In genomic region chr16:67195676-67196075, GRCh38 we compare ENCODE assay signal across 19 cellular contexts. TPM values are rescaled to one million over a fixed set of nuclear protein-coding genes. Genes with fewer than 3 reads are reported as not detected.
DNase-seq lines count a peak whose midpoint lies in the region; ATAC-seq and TF ChIP-seq lines count a peak whose summit lies in the region.
"Had no signal": no experiment of that assay in that cellular context is flagged by ENCODE, and none has a peak within 500 bp of the region (broad histone marks: within the 10 kb centered on the region; RNA-seq: fewer than 3 reads in every experiment).

No MANE protein-coding gene starts in this region.

- no peak for ATAC-seq in stimulated activated naive CD8-positive, alpha-beta T cell treated with anti-CD3 and anti-CD28 coated beads, Interleukin-15, amount 100 ng/mL, for 72 hours
- ATAC-seq in stimulated activated naive CD8-positive, alpha-beta T cell treated with anti-CD3 and anti-CD28 coated beads, Interleukin-15, Interleukin-2, amounts not matched to agents 100 U/mL and 50 U/mL, for 24 hours, result no peak
- ATAC-seq in effector memory CD8-positive, alpha-beta T cell (replicated peaks), result no peak
- no peak for ATAC-seq in PC-3
- no peak for ATAC-seq in HG03457 (IDR thresholded peaks at IDR 0.05; ENCODE audit: unreplicated experiment)

- H3K9me2 ChIP-seq in PC-3 (replicated peaks; ENCODE audit: low read length), result no peaks in the 10 kb centered on the region

- no peaks in the 10 kb centered on the region for H3K27me3 Mint-ChIP-seq in stimulated activated naive CD8-positive, alpha-beta T cell treated with anti-CD3 and anti-CD28 coated beads, Interleukin-15, amount 100 ng/mL, for 72 hours
- no peaks in the 10 kb centered on the region for H3K27me3 Mint-ChIP-seq in activated T-helper 2 cell treated with anti-CD3 and anti-CD28 coated beads, Interferon-gamma antibody, Interleukin-2, Interleukin-4, amounts not matched to agents 10 μg/mL and 5 μg/mL and 100 μg/mL, durations not matched to agents 14 hours and 24 hours and 36 hours (ENCODE audit: low read depth)
- no peaks in the 10 kb centered on the region for H3K27me3 Mint-ChIP-seq in effector memory CD8-positive, alpha-beta T cell
- H3K27me3 Mint-ChIP-seq in type B pancreatic cell, result no peaks in the 10 kb centered on the region
- no peaks in the 10 kb centered on the region for H3K27me3 Mint-ChIP-seq in activated CD4-positive, alpha-beta T cell treated with anti-CD3 and anti-CD28 coated beads, Interleukin-2, amount 10 ng/mL, durations not matched to agents 7 days and 5 days

- H3K4me3 Mint-ChIP-seq in stimulated activated naive CD8-positive, alpha-beta T cell treated with anti-CD3 and anti-CD28 coated beads, Interleukin-15, amount 100 ng/mL, for 72 hours, result no peak overlapping the region
- peak overlapping the region; percentile 39 for H3K4me3 Mint-ChIP-seq in activated T-helper 2 cell treated with anti-CD3 and anti-CD28 coated beads, Interferon-gamma antibody, Interleukin-2, Interleukin-4, amounts not matched to agents 10 μg/mL and 5 μg/mL and 100 μg/mL, durations not matched to agents 14 hours and 24 hours and 36 hours (ENCODE audit: low read depth)
- H3K4me3 Mint-ChIP-seq in effector memory CD8-positive, alpha-beta T cell, result no peak overlapping the region
- H3K4me3 Mint-ChIP-seq in type B pancreatic cell, result peak overlapping the region; percentile 65
- H3K4me3 Mint-ChIP-seq in activated CD4-positive, alpha-beta T cell treated with anti-CD3 and anti-CD28 coated beads, Interleukin-2, amount 10 ng/mL, durations not matched to agents 7 days and 5 days, result no peak overlapping the region
- H3K4me3 Mint-ChIP-seq: HFFc6 had no signal

- peaks cover 69% of the 10 kb centered on the region for H3K4me1 Mint-ChIP-seq in stimulated activated naive CD8-positive, alpha-beta T cell treated with anti-CD3 and anti-CD28 coated beads, Interleukin-15, amount 100 ng/mL, for 72 hours
- H3K4me1 Mint-ChIP-seq in activated T-helper 2 cell treated with anti-CD3 and anti-CD28 coated beads, Interferon-gamma antibody, Interleukin-2, Interleukin-4, amounts not matched to agents 10 μg/mL and 5 μg/mL and 100 μg/mL, durations not matched to agents 14 hours and 24 hours and 36 hours (ENCODE audit: low read depth), result peaks cover 30% of the 10 kb centered on the region
- H3K4me1 Mint-ChIP-seq in effector memory CD8-positive, alpha-beta T cell (ENCODE audit: low read depth in 2 of 2), result peaks cover 41 to 42% of the 10 kb centered on the region in 2 donors
- peaks cover 8% of the 10 kb centered on the region for H3K4me1 Mint-ChIP-seq in type B pancreatic cell (ENCODE audit: unreplicated experiment)
- H3K4me1 Mint-ChIP-seq in activated CD4-positive, alpha-beta T cell treated with anti-CD3 and anti-CD28 coated beads, Interleukin-2, amount 10 ng/mL, durations not matched to agents 7 days and 5 days, result peaks cover 48% of the 10 kb centered on the region

- H3K27ac ChIP-seq in PC-3 (ENCODE audit: low read length), result no peak overlapping the region
- H3K27ac ChIP-seq: GM23248, KMS-11 had no signal

- peaks cover 69% of the 10 kb centered on the region for H3K36me3 Mint-ChIP-seq in activated T-helper 2 cell treated with anti-CD3 and anti-CD28 coated beads, Interferon-gamma antibody, Interleukin-2, Interleukin-4, amounts not matched to agents 10 μg/mL and 5 μg/mL and 100 μg/mL, durations not matched to agents 14 hours and 24 hours and 36 hours (ENCODE audit: low read depth)
- peaks cover 47% of the 10 kb centered on the region for H3K36me3 Mint-ChIP-seq in effector memory CD8-positive, alpha-beta T cell (ENCODE audit: insufficient read depth)
- peaks cover 6% of the 10 kb centered on the region for H3K36me3 Mint-ChIP-seq in type B pancreatic cell
- peaks cover 54% of the 10 kb centered on the region for H3K36me3 Mint-ChIP-seq in activated CD4-positive, alpha-beta T cell treated with anti-CD3 and anti-CD28 coated beads, Interleukin-2, amount 10 ng/mL, durations not matched to agents 7 days and 5 days (ENCODE audit: low read depth)

- peaks cover 18% of the 10 kb centered on the region; the same call in 1 of the 2 replicates for H3K36me3 ChIP-seq in PC-3 (ENCODE audit: low read depth, low read length)

- CTCF ChIA-PET in activated CD4-positive, alpha-beta T cell treated with anti-CD3 and anti-CD28 coated beads, Interleukin-2, amount 10 ng/mL, durations not matched to agents 7 days and 5 days (lab: Charles Lee), result interaction anchor here (1.1 to 1.6 kb wide), 3 partner anchors 8 to 49 kb away, joined by 3 to 5 read pairs (median 3); no protein-coding TSS in a partner anchor
- CTCF ChIA-PET in PC-3 (lab: Charles Lee), result no interaction called here

- H3K9me3 ChIP-seq in PC-3 (ENCODE audit: low read length), result no peaks in the 10 kb centered on the region
- H3K9me3 ChIP-seq: BE2C, MG63 had no signal

- POLR2A ChIA-PET in activated CD4-positive, alpha-beta T cell treated with anti-CD3 and anti-CD28 coated beads, Interleukin-2, amount 10 ng/mL, durations not matched to agents 7 days and 5 days (lab: Charles Lee), result interaction anchor here (0.6 kb wide), 1 partner anchor 219 kb away, joined by 3 read pairs; no protein-coding TSS in a partner anchor
- POLR2A ChIA-PET in PC-3 (lab: Charles Lee; ENCODE audit: unreplicated experiment), result no interaction called here

- H3K79me2 ChIP-seq in PC-3 (ENCODE audit: low read length), result peaks cover 30% of the 10 kb centered on the region

- H4K20me1 ChIP-seq in PC-3 (ENCODE audit: low read length), result no peaks in the 10 kb centered on the region; the same call in none of the 2 replicates

- H3K9me3 Mint-ChIP-seq in stimulated activated naive CD8-positive, alpha-beta T cell treated with anti-CD3 and anti-CD28 coated beads, Interleukin-15, amount 100 ng/mL, for 72 hours, result no peaks in the 10 kb centered on the region
- H3K9me3 Mint-ChIP-seq in activated T-helper 2 cell treated with anti-CD3 and anti-CD28 coated beads, Interferon-gamma antibody, Interleukin-2, Interleukin-4, amounts not matched to agents 10 μg/mL and 5 μg/mL and 100 μg/mL, durations not matched to agents 14 hours and 24 hours and 36 hours, result no peaks in the 10 kb centered on the region
- no peaks in the 10 kb centered on the region for H3K9me3 Mint-ChIP-seq in effector memory CD8-positive, alpha-beta T cell
- no peaks in the 10 kb centered on the region for H3K9me3 Mint-ChIP-seq in type B pancreatic cell
- H3K9me3 Mint-ChIP-seq in activated CD4-positive, alpha-beta T cell treated with anti-CD3 and anti-CD28 coated beads, Interleukin-2, amount 10 ng/mL, durations not matched to agents 7 days and 5 days, result no peaks in the 10 kb centered on the region
- H3K9me3 Mint-ChIP-seq: HFFc6 had no signal

- peak overlapping the region; percentile 42 to 84 for H3K27ac Mint-ChIP-seq in stimulated activated naive CD8-positive, alpha-beta T cell treated with anti-CD3 and anti-CD28 coated beads, Interleukin-15, amount 100 ng/mL, for 72 hours
- no peak overlapping the region for H3K27ac Mint-ChIP-seq in activated T-helper 2 cell treated with anti-CD3 and anti-CD28 coated beads, Interferon-gamma antibody, Interleukin-2, Interleukin-4, amounts not matched to agents 10 μg/mL and 5 μg/mL and 100 μg/mL, durations not matched to agents 14 hours and 24 hours and 36 hours
- peak overlapping the region; percentile 74 to 79 for H3K27ac Mint-ChIP-seq in effector memory CD8-positive, alpha-beta T cell
- H3K27ac Mint-ChIP-seq in type B pancreatic cell, result peak overlapping the region; percentile 33
- no peak overlapping the region for H3K27ac Mint-ChIP-seq in activated CD4-positive, alpha-beta T cell treated with anti-CD3 and anti-CD28 coated beads, Interleukin-2, amount 10 ng/mL, durations not matched to agents 7 days and 5 days

- H3K4me2 ChIP-seq in PC-3 (ENCODE audit: low read length), result no peak overlapping the region
- H3K4me2 ChIP-seq: KMS-11 had no signal

- H3K4me3 ChIP-seq in PC-3 (ENCODE audit: low read length), result no peak overlapping the region
- H3K4me3 ChIP-seq: GM23248, MG63 had no signal

- no peak for TF ChIP-seq CTCF in type B pancreatic cell (conservative IDR thresholded peaks at IDR 0.05)
- TF ChIP-seq CTCF in PC-3 (conservative IDR thresholded peaks at IDR 0.05; ENCODE audit: low read depth, low read length), result no peak

- no peaks in the 10 kb centered on the region for H3K27me3 ChIP-seq in PC-3 (ENCODE audit: low read length)
- H3K27me3 ChIP-seq: BE2C, MG63 had no signal

- intact Hi-C loops in activated T-helper 2 cell treated with anti-CD3 and anti-CD28 coated beads, Interferon-gamma antibody, Interleukin-2, Interleukin-4, amounts not matched to agents 10 μg/mL and 5 μg/mL and 100 μg/mL, durations not matched to agents 14 hours and 24 hours and 36 hours (cut with micrococcal nuclease), result no loop called here
- intact Hi-C loops in PC-3 (cut with micrococcal nuclease), result loop anchor here (10.0 kb wide), 1 partner anchor 49 kb away; the partner anchor contains the start of genes FHOD1 and SLC9A5

- H3F3A ChIP-seq in PC-3 (ENCODE audit: low read length, unreplicated experiment), result no peaks in the 10 kb centered on the region

- H3K9ac ChIP-seq in PC-3 (ENCODE audit: low read length), result no peak overlapping the region
- H3K9ac ChIP-seq: GM23248, KMS-11 had no signal

- peaks cover 14% of the 10 kb centered on the region for H3K4me1 ChIP-seq in PC-3 (ENCODE audit: insufficient read depth, low read length)
- H3K4me1 ChIP-seq: BE2C had no signal

- no peak for DNase-seq in stimulated activated naive CD8-positive, alpha-beta T cell treated with anti-CD3 and anti-CD28 coated beads, Interleukin-15, amount 100 ng/mL, for 72 hours
- DNase-seq in stimulated activated naive CD8-positive, alpha-beta T cell treated with anti-CD3 and anti-CD28 coated beads, Interleukin-15, Interleukin-2, amounts not matched to agents 100 U/mL and 50 U/mL, for 24 hours, result no peak
- no peak for DNase-seq in activated T-helper 2 cell treated with anti-CD3 and anti-CD28 coated beads, Interferon-gamma antibody, Interleukin-2, Interleukin-4, amounts not matched to agents 10 μg/mL and 5 μg/mL and 100 μg/mL, durations not matched to agents 14 hours and 24 hours and 36 hours (ENCODE audit: low spot score)
- DNase-seq in effector memory CD8-positive, alpha-beta T cell, result no peak
- no peak for DNase-seq in type B pancreatic cell (ENCODE audit: extremely low spot score, unreplicated experiment)
- no peak for DNase-seq in activated CD4-positive, alpha-beta T cell treated with anti-CD3 and anti-CD28 coated beads, Interleukin-2, amount 10 ng/mL, durations not matched to agents 7 days and 5 days
- DNase-seq in PC-3, result no peak
- DNase-seq: BE2C, GM23248, HFFc6, MG63, NCI-H1105, NCI-H1694 treated with DMSO at 0.1 percent for 48 hours, NCI-H2171, NCI-H82, SHP77 treated with DMSO at 0.1 percent for 48 hours had no signal

- BruUV-seq in PC-3 (replicated peaks; lab: Mats Ljungman, UMichigan), result no TSS peak

- H2AFZ ChIP-seq in PC-3 (ENCODE audit: low read length), result no peak overlapping the region
- H2AFZ ChIP-seq: GM23248 had no signal

RNA-seq across cellular contexts. Expression of gene ELMO3, which starts 3.3 kb away (rescaled TPM):
- 6.8 and 7.1 TPM in 2 replicates for total RNA-seq in activated T-helper 2 cell treated with anti-CD3 and anti-CD28 coated beads, Interferon-gamma antibody, Interleukin-2, Interleukin-4, amounts not matched to agents 10 μg/mL and 5 μg/mL and 100 μg/mL, durations not matched to agents 14 hours and 24 hours and 36 hours
- total RNA-seq in type B pancreatic cell (ENCODE audit: low replicate concordance) (9.6 and 19.8 TPM in 2 replicates), PC-3 (2014; rRNA removed) (1.6 and 2.2 TPM in 2 replicates)
- total RNA-seq in activated CD4-positive, alpha-beta T cell treated with anti-CD3 and anti-CD28 coated beads, Interleukin-2, amount 10 ng/mL, durations not matched to agents 7 days and 5 days, result 1 to 10 TPM; 6.2 to 6.3 TPM

RNA-seq across cellular contexts. Expression of gene E2F4, which starts 3.7 kb away (rescaled TPM):
- total RNA-seq in activated T-helper 2 cell treated with anti-CD3 and anti-CD28 coated beads, Interferon-gamma antibody, Interleukin-2, Interleukin-4, amounts not matched to agents 10 μg/mL and 5 μg/mL and 100 μg/mL, durations not matched to agents 14 hours and 24 hours and 36 hours, result 132 and 139 TPM in 2 replicates
- 68.8 and 84.5 TPM in 2 replicates for total RNA-seq in type B pancreatic cell (ENCODE audit: low replicate concordance)
- total RNA-seq in activated CD4-positive, alpha-beta T cell treated with anti-CD3 and anti-CD28 coated beads, Interleukin-2, amount 10 ng/mL, durations not matched to agents 7 days and 5 days, result 100 to 1,000 TPM; 114 to 120 TPM
- total RNA-seq in PC-3 (2014; rRNA removed), result 86.2 and 107 TPM in 2 replicates

RNA-seq across cellular contexts. Expression of gene EXOC3L1, which starts 5.7 kb away (rescaled TPM):
- 0.14 TPM in 1 of 2 replicates, not detected in the other for total RNA-seq in activated T-helper 2 cell treated with anti-CD3 and anti-CD28 coated beads, Interferon-gamma antibody, Interleukin-2, Interleukin-4, amounts not matched to agents 10 μg/mL and 5 μg/mL and 100 μg/mL, durations not matched to agents 14 hours and 24 hours and 36 hours
- total RNA-seq in type B pancreatic cell (ENCODE audit: low replicate concordance), result 0.41 and 0.86 TPM in 2 replicates
- total RNA-seq in activated CD4-positive, alpha-beta T cell treated with anti-CD3 and anti-CD28 coated beads, Interleukin-2, amount 10 ng/mL, durations not matched to agents 7 days and 5 days, result not detected
- total RNA-seq in PC-3 (2014; rRNA removed), result not detected in 2 replicates
- total RNA-seq: GM23248, NCI-H460 had no signal

RNA-seq across cellular contexts. Expression of gene MATCAP1, which starts 11.9 kb away (rescaled TPM):
- 57.1 and 59.5 TPM in 2 replicates for total RNA-seq in activated T-helper 2 cell treated with anti-CD3 and anti-CD28 coated beads, Interferon-gamma antibody, Interleukin-2, Interleukin-4, amounts not matched to agents 10 μg/mL and 5 μg/mL and 100 μg/mL, durations not matched to agents 14 hours and 24 hours and 36 hours
- total RNA-seq in type B pancreatic cell (ENCODE audit: low replicate concordance) (43.5 and 77.8 TPM in 2 replicates), PC-3 (2014; rRNA removed) (22.6 and 29.6 TPM in 2 replicates)
- total RNA-seq in activated CD4-positive, alpha-beta T cell treated with anti-CD3 and anti-CD28 coated beads, Interleukin-2, amount 10 ng/mL, durations not matched to agents 7 days and 5 days, result 10 to 100 TPM; 47.5 to 51.4 TPM

RNA-seq across cellular contexts. Expression of gene NOL3, which starts 25.3 kb away (rescaled TPM):
- total RNA-seq in activated T-helper 2 cell treated with anti-CD3 and anti-CD28 coated beads, Interferon-gamma antibody, Interleukin-2, Interleukin-4, amounts not matched to agents 10 μg/mL and 5 μg/mL and 100 μg/mL, durations not matched to agents 14 hours and 24 hours and 36 hours, result 27.3 and 30.1 TPM in 2 replicates
- total RNA-seq in type B pancreatic cell (ENCODE audit: low replicate concordance), result 8.4 and 17.5 TPM in 2 replicates
- 10 to 100 TPM in 1 of 2 experiments, 1 to 10 TPM in 1; 8.9 to 13.3 TPM for total RNA-seq in activated CD4-positive, alpha-beta T cell treated with anti-CD3 and anti-CD28 coated beads, Interleukin-2, amount 10 ng/mL, durations not matched to agents 7 days and 5 days
- total RNA-seq in PC-3 (2014; rRNA removed), result 64.5 and 91.6 TPM in 2 replicates

Comparison
In these comparisons a context has a peak if more than half of its experiments do, and no peak if none do; other contexts are left out.
1. H3K27ac Mint-ChIP-seq: peak in stimulated activated naive CD8-positive, alpha-beta T cell treated with anti-CD3 and anti-CD28 coated beads, Interleukin-15, amount 100 ng/mL, for 72 hours (2 of 2), effector memory CD8-positive, alpha-beta T cell (2 of 2) and type B pancreatic cell (single experiment); none in activated T-helper 2 cell treated with anti-CD3 and anti-CD28 coated beads, Interferon-gamma antibody, Interleukin-2, Interleukin-4, amounts not matched to agents 10 μg/mL and 5 μg/mL and 100 μg/mL, durations not matched to agents 14 hours and 24 hours and 36 hours (single experiment) and activated CD4-positive, alpha-beta T cell treated with anti-CD3 and anti-CD28 coated beads, Interleukin-2, amount 10 ng/mL, durations not matched to agents 7 days and 5 days (single experiment).
2. H3K4me3 Mint-ChIP-seq: peak in activated T-helper 2 cell treated with anti-CD3 and anti-CD28 coated beads, Interferon-gamma antibody, Interleukin-2, Interleukin-4, amounts not matched to agents 10 μg/mL and 5 μg/mL and 100 μg/mL, durations not matched to agents 14 hours and 24 hours and 36 hours (single experiment) and type B pancreatic cell (single experiment); none in stimulated activated naive CD8-positive, alpha-beta T cell treated with anti-CD3 and anti-CD28 coated beads, Interleukin-15, amount 100 ng/mL, for 72 hours (0 of 2), effector memory CD8-positive, alpha-beta T cell (0 of 2) and activated CD4-positive, alpha-beta T cell treated with anti-CD3 and anti-CD28 coated beads, Interleukin-2, amount 10 ng/mL, durations not matched to agents 7 days and 5 days (single experiment).